In genomic region chr5:27708579-27708978, GRCh38 we compare ENCODE assay signal across 20 cellular contexts.
DNase-seq lines count a peak whose midpoint lies in the region; TF ChIP-seq lines count a peak whose summit lies in the region.
"Had no signal": no experiment of that assay in that cellular context is flagged by ENCODE, and none has a peak within 500 bp of the region (broad histone marks: within the 10 kb centered on the region; RNA-seq: fewer than 3 reads in every experiment).

No MANE protein-coding gene starts in this region.

- H3K36me3 ChIP-seq in kidney epithelial cell (ENCODE audit: control insufficient read depth, insufficient read depth, low read length) = no peaks in the 10 kb centered on the region
- H3K36me3 ChIP-seq: tibial nerve had no signal

- no peaks in the 10 kb centered on the region for H3K36me3 Mint-ChIP-seq in activated T-helper 2 cell treated with anti-CD3 and anti-CD28 coated beads, Interferon-gamma antibody, Interleukin-2, Interleukin-4, amounts not matched to agents 10 μg/mL and 5 μg/mL and 100 μg/mL, durations not matched to agents 14 hours and 24 hours and 36 hours (ENCODE audit: low read depth)
- H3K36me3 Mint-ChIP-seq: CD14-positive monocyte had no signal

- H3K27me3 ChIP-seq in kidney epithelial cell (ENCODE audit: control insufficient read depth, insufficient read depth, low read length) = no peaks in the 10 kb centered on the region
- H3K27me3 ChIP-seq: tibial nerve had no signal

- no peaks in the 10 kb centered on the region for H3K27me3 Mint-ChIP-seq in activated T-helper 2 cell treated with anti-CD3 and anti-CD28 coated beads, Interferon-gamma antibody, Interleukin-2, Interleukin-4, amounts not matched to agents 10 μg/mL and 5 μg/mL and 100 μg/mL, durations not matched to agents 14 hours and 24 hours and 36 hours (ENCODE audit: low read depth)
- H3K27me3 Mint-ChIP-seq: activated naive CD8-positive, alpha-beta T cell treated with anti-CD3 and anti-CD28 coated beads, Interleukin-2, amount 50 U/mL, for 24 hours had no signal

- TF ChIP-seq CTCF in astrocyte of the spinal cord (IDR thresholded peaks at IDR 0.05; ENCODE audit: low read depth, low read length) (no peak), kidney epithelial cell (IDR thresholded peaks at IDR 0.05; ENCODE audit: insufficient read depth, low read length, poor library complexity, severe bottlenecking) (no peak)

- H3K4me3 ChIP-seq in astrocyte of the spinal cord (ENCODE audit: low read depth, low read length) (no peak overlapping the region), kidney epithelial cell (ENCODE audit: low read depth, low read length) (no peak overlapping the region)
- H3K4me3 ChIP-seq: tibial nerve had no signal

- no peak overlapping the region for H3K27ac Mint-ChIP-seq in activated T-helper 2 cell treated with anti-CD3 and anti-CD28 coated beads, Interferon-gamma antibody, Interleukin-2, Interleukin-4, amounts not matched to agents 10 μg/mL and 5 μg/mL and 100 μg/mL, durations not matched to agents 14 hours and 24 hours and 36 hours
- H3K27ac Mint-ChIP-seq: activated naive CD8-positive, alpha-beta T cell treated with anti-CD3 and anti-CD28 coated beads, Interleukin-2, amount 50 U/mL, for 24 hours; CD14-positive monocyte had no signal

- in situ Hi-C loops in ACHN (cut with HindIII; ENCODE audit: low pct_ligation_motif_present, low pct_unique_long_range_greater_than_20kb, low sequenced_read_pairs) = no loop called here
- in situ Hi-C loops in astrocyte of the spinal cord (cut with HindIII; ENCODE audit: low sequenced_read_pairs) = no loop called here

- no peak overlapping the region for H3K4me3 Mint-ChIP-seq in activated T-helper 2 cell treated with anti-CD3 and anti-CD28 coated beads, Interferon-gamma antibody, Interleukin-2, Interleukin-4, amounts not matched to agents 10 μg/mL and 5 μg/mL and 100 μg/mL, durations not matched to agents 14 hours and 24 hours and 36 hours (ENCODE audit: low read depth)
- H3K4me3 Mint-ChIP-seq: activated naive CD8-positive, alpha-beta T cell treated with anti-CD3 and anti-CD28 coated beads, Interleukin-2, amount 50 U/mL, for 24 hours; CD14-positive monocyte had no signal

- TF ChIP-seq POLR2A in erythroblast (IDR thresholded peaks at IDR 0.05; ENCODE audit: low read length) = no peak

- peak; percentile 80 for DNase-seq in ACHN
- DNase-seq in NCI-H226 = peak; percentile 68
- peak; percentile 52 for DNase-seq in astrocyte of the spinal cord (ENCODE audit: low read depth, low spot score)
- DNase-seq in kidney epithelial cell (ENCODE audit: low read depth) = peak; percentile 61
- DNase-seq in NCI-H69 (lab: John Stamatoyannopoulos, UW) = no peak
- no peak for DNase-seq in SKM-1 (lab: John Stamatoyannopoulos, UW; ENCODE audit: unreplicated experiment)
- DNase-seq in activated T-helper 2 cell treated with anti-CD3 and anti-CD28 coated beads, Interferon-gamma antibody, Interleukin-2, Interleukin-4, amounts not matched to agents 10 μg/mL and 5 μg/mL and 100 μg/mL, durations not matched to agents 14 hours and 24 hours and 36 hours (ENCODE audit: low spot score) = no peak
- DNase-seq in erythroblast (lab: John Stamatoyannopoulos, UW) = no peak
- DNase-seq: activated naive CD8-positive, alpha-beta T cell treated with anti-CD3 and anti-CD28 coated beads, Interleukin-2, amount 50 U/mL, for 24 hours; cerebellar nuclear complex; DMS53; foreskin fibroblast; MM.1S; NCI-H1694 treated with DMSO at 0.1 percent for 48 hours; occipital lobe; right cardiac atrium; SHP77 treated with DMSO at 0.1 percent for 48 hours; stimulated activated naive CD4-positive, alpha-beta T cell had no signal

- no peaks in the 10 kb centered on the region for H3K4me1 Mint-ChIP-seq in activated T-helper 2 cell treated with anti-CD3 and anti-CD28 coated beads, Interferon-gamma antibody, Interleukin-2, Interleukin-4, amounts not matched to agents 10 μg/mL and 5 μg/mL and 100 μg/mL, durations not matched to agents 14 hours and 24 hours and 36 hours (ENCODE audit: low read depth)
- H3K4me1 Mint-ChIP-seq: activated naive CD8-positive, alpha-beta T cell treated with anti-CD3 and anti-CD28 coated beads, Interleukin-2, amount 50 U/mL, for 24 hours; CD14-positive monocyte had no signal

- intact Hi-C loops in activated T-helper 2 cell treated with anti-CD3 and anti-CD28 coated beads, Interferon-gamma antibody, Interleukin-2, Interleukin-4, amounts not matched to agents 10 μg/mL and 5 μg/mL and 100 μg/mL, durations not matched to agents 14 hours and 24 hours and 36 hours (cut with micrococcal nuclease) = no loop called here

- peaks cover 28% of the 10 kb centered on the region for H3K9me3 Mint-ChIP-seq in activated T-helper 2 cell treated with anti-CD3 and anti-CD28 coated beads, Interferon-gamma antibody, Interleukin-2, Interleukin-4, amounts not matched to agents 10 μg/mL and 5 μg/mL and 100 μg/mL, durations not matched to agents 14 hours and 24 hours and 36 hours

Comparison
In these comparisons a context has a peak if more than half of its experiments do, and no peak if none do; other contexts are left out.
1. DNase-seq: peak in ACHN (single experiment), NCI-H226 (single experiment), astrocyte of the spinal cord (single experiment) and kidney epithelial cell (single experiment); none in NCI-H69 (single experiment), SKM-1 (single experiment), activated T-helper 2 cell treated with anti-CD3 and anti-CD28 coated beads, Interferon-gamma antibody, Interleukin-2, Interleukin-4, amounts not matched to agents 10 μg/mL and 5 μg/mL and 100 μg/mL, durations not matched to agents 14 hours and 24 hours and 36 hours (single experiment) and erythroblast (0 of 2).